Comparison of ENCODE assay signal across 15 cellular contexts in genomic region chr5:159031513-159031912, GRCh38.
DNase-seq lines count a peak whose midpoint lies in the region; ATAC-seq and TF ChIP-seq lines count a peak whose summit lies in the region.
"Had no signal": no experiment of that assay in that cellular context is flagged by ENCODE, and none has a peak within 500 bp of the region (broad histone marks: within the 10 kb centered on the region; RNA-seq: fewer than 3 reads in every experiment).

No MANE protein-coding gene starts in this region.

- ATAC-seq in HG03354 (IDR thresholded peaks at IDR 0.05; ENCODE audit: poor library complexity, severe bottlenecking, unreplicated experiment) (peak; percentile 57), thoracic aorta (ENCODE audit: insufficient number of reproducible peaks, low FRiP score, low read depth) (no peak), gastrocnemius medialis (no peak)
- ATAC-seq: naive thymus-derived CD8-positive, alpha-beta T cell had no signal

- H3K36me3 Mint-ChIP-seq in MCF 10A (ENCODE audit: insufficient read depth, unreplicated experiment) (no peaks in the 10 kb centered on the region), endothelial cell (ENCODE audit: low read depth, unreplicated experiment) (peaks cover 4% of the 10 kb centered on the region)

- intact Hi-C loops in MCF 10A (cut with micrococcal nuclease) (no loop called here), mammary epithelial cell (cut with micrococcal nuclease) (no loop called here), gastrocnemius medialis (cut with DNase I; ENCODE audit: low total_unique reads) (no loop called here)

- DNase-seq in MCF 10A (ENCODE audit: unreplicated experiment) (peak; percentile 20), mammary epithelial cell (no peak), endothelial cell (ENCODE audit: low spot score) (no peak), thoracic aorta (ENCODE audit: low spot score) (no peak), gastrocnemius medialis (no peak), activated gamma-delta T cell (lab: John Stamatoyannopoulos, UW) (no peak), KBM-7 (no peak)
- DNase-seq: 8988T; dermis blood vessel endothelial cell; hypothalamus; naive thymus-derived CD8-positive, alpha-beta T cell; stimulated activated CD4-positive, alpha-beta T cell treated with anti-CD3 and anti-CD28 coated beads, Interleukin-4, amount 100 ng/mL, for 1 hour; transverse colon; WERI-Rb-1 had no signal

- 84% methylated on average over 7 of the region's 7 CpGs for WGBS in mammary epithelial cell (ENCODE audit: low coverage, missing lambda C conversion rate)

- H3K27me3 Mint-ChIP-seq in MCF 10A (ENCODE audit: insufficient read depth, unreplicated experiment) (no peaks in the 10 kb centered on the region), endothelial cell (ENCODE audit: unreplicated experiment) (peaks cover 3% of the 10 kb centered on the region)

- CTCF ChIA-PET in MCF 10A (lab: Yijun Ruan, JAX) (interaction anchor here (0.6 kb wide), 1 partner anchor 149 kb away, joined by 3 read pairs; no protein-coding TSS in a partner anchor), mammary epithelial cell (lab: Charles Lee; ENCODE audit: low non-redundant PET) (no interaction called here)

- H3K9ac ChIP-seq in mammary epithelial cell (ENCODE audit: insufficient read depth, low read length), result no peak overlapping the region

- no peak overlapping the region for H3K4me3 ChIP-seq in mammary epithelial cell (replicated peaks in 1 of 3; ENCODE audit: insufficient read depth in 1 of 3, low read depth in 2 of 3, low read length in 3 of 3)
- peak overlapping the region; percentile 51 for H3K4me3 ChIP-seq in thoracic aorta
- H3K4me3 ChIP-seq in gastrocnemius medialis, result no peak overlapping the region
- H3K4me3 ChIP-seq: transverse colon had no signal

- in situ Hi-C loops in mammary epithelial cell (cut with MboI; ENCODE audit: low sequenced_read_pairs in 2 of 2), result no loop called here
- in situ Hi-C loops in gastrocnemius medialis (cut with MboI; ENCODE audit: low sequenced_read_pairs in 4 of 4), result no loop called here
- in situ Hi-C loops in KBM-7 (cut with MboI; ENCODE audit: low pct_unique_long_range_greater_than_20kb, low sequenced_read_pairs), result no loop called here

- POLR2A ChIA-PET in MCF 10A (lab: Yijun Ruan, JAX), result no interaction called here

- H3K27me3 ChIP-seq in mammary epithelial cell (ENCODE audit: insufficient read depth, low read length) (peaks cover 4% of the 10 kb centered on the region), thoracic aorta (replicated peaks; ENCODE audit: insufficient read depth) (no peaks in the 10 kb centered on the region), gastrocnemius medialis (no peaks in the 10 kb centered on the region)
- H3K27me3 ChIP-seq: transverse colon had no signal

- dilution Hi-C loops in mammary epithelial cell (cut with HindIII; ENCODE audit: low sequenced_read_pairs), result no loop called here

- H3K79me2 ChIP-seq in mammary epithelial cell (ENCODE audit: insufficient read depth, low read length), result no peaks in the 10 kb centered on the region

- H3K4me2 ChIP-seq in mammary epithelial cell (ENCODE audit: insufficient read depth, low read depth, low read length), result no peak overlapping the region

- H3K4me3 Mint-ChIP-seq in MCF 10A (ENCODE audit: unreplicated experiment) (no peak overlapping the region), endothelial cell (ENCODE audit: unreplicated experiment) (no peak overlapping the region)

- H3K4me1 ChIP-seq in mammary epithelial cell (ENCODE audit: insufficient read depth, low read length) (no peaks in the 10 kb centered on the region), thoracic aorta (ENCODE audit: control insufficient read depth in 1 of 2, low read depth in 2 of 2) (peaks cover 31 to 73% of the 10 kb centered on the region in 2 donors), gastrocnemius medialis (peaks cover 16 to 26% of the 10 kb centered on the region in 2 donors)
- H3K4me1 ChIP-seq: transverse colon had no signal

- H3K9me3 ChIP-seq in mammary epithelial cell (replicated peaks; ENCODE audit: insufficient read depth, low read length) (no peaks in the 10 kb centered on the region), thoracic aorta (no peaks in the 10 kb centered on the region), gastrocnemius medialis (no peaks in the 10 kb centered on the region)
- H3K9me3 ChIP-seq: transverse colon had no signal

- H3K36me3 ChIP-seq in mammary epithelial cell (ENCODE audit: insufficient read depth, low read length), result no peaks in the 10 kb centered on the region
- no peaks in the 10 kb centered on the region for H3K36me3 ChIP-seq in thoracic aorta
- no peaks in the 10 kb centered on the region for H3K36me3 ChIP-seq in gastrocnemius medialis
- H3K36me3 ChIP-seq: transverse colon, WERI-Rb-1 had no signal

- H4K20me1 ChIP-seq in mammary epithelial cell (ENCODE audit: insufficient read depth, low read length), result no peaks in the 10 kb centered on the region

- H3K9me3 Mint-ChIP-seq in MCF 10A (ENCODE audit: unreplicated experiment) (peaks cover 14% of the 10 kb centered on the region), endothelial cell (ENCODE audit: unreplicated experiment) (no peaks in the 10 kb centered on the region)

- no peak overlapping the region for H3K27ac ChIP-seq in mammary epithelial cell (ENCODE audit: insufficient read depth, low read depth, low read length)
- peak overlapping the region; percentile 25 to 68 for H3K27ac ChIP-seq in thoracic aorta
- H3K27ac ChIP-seq in gastrocnemius medialis, result peak overlapping the region in 1 of 4 donors; percentile 68
- H3K27ac ChIP-seq: WERI-Rb-1 had no signal

- no peak for TF ChIP-seq POLR2A in gastrocnemius medialis (IDR thresholded peaks at IDR 0.05)

- H3K4me1 Mint-ChIP-seq in MCF 10A (ENCODE audit: insufficient read depth, unreplicated experiment) (peaks cover 13% of the 10 kb centered on the region), endothelial cell (ENCODE audit: unreplicated experiment) (peaks cover 45% of the 10 kb centered on the region)

- no peak overlapping the region for H3K27ac Mint-ChIP-seq in MCF 10A (ENCODE audit: low read depth, unreplicated experiment)
- H3K27ac Mint-ChIP-seq in endothelial cell (ENCODE audit: unreplicated experiment), result peak overlapping the region; percentile 92
- H3K27ac Mint-ChIP-seq: naive thymus-derived CD8-positive, alpha-beta T cell had no signal

- no peak overlapping the region for H2AFZ ChIP-seq in mammary epithelial cell (ENCODE audit: low read depth, low read length)

- BruUV-seq in MCF 10A (replicated peaks; lab: Mats Ljungman, UMichigan), result no TSS peak
- BruUV-seq in mammary epithelial cell (replicated peaks; lab: Mats Ljungman, UMichigan), result no TSS peak

- TF ChIP-seq CTCF in MCF 10A (IDR thresholded peaks at IDR 0.05; ENCODE audit: unreplicated experiment) (no peak), mammary epithelial cell (conservative IDR thresholded peaks at IDR 0.05 in 1 of 2, IDR thresholded peaks at IDR 0.05 in 1 of 2; ENCODE audit: extremely low read depth in 1 of 2, insufficient read depth in 1 of 2, low read depth in 1 of 2, low read length in 2 of 2) (no peak), endothelial cell (IDR thresholded peaks at IDR 0.05; ENCODE audit: unreplicated experiment) (no peak), thoracic aorta (IDR thresholded peaks at IDR 0.05) (no peak), gastrocnemius medialis (IDR thresholded peaks at IDR 0.05 in 4 of 5, conservative IDR thresholded peaks at IDR 0.05 in 1 of 5) (no peak)
